Comparison of ENCODE assay signal across 4 cellular contexts in the genomic region with DNA sequence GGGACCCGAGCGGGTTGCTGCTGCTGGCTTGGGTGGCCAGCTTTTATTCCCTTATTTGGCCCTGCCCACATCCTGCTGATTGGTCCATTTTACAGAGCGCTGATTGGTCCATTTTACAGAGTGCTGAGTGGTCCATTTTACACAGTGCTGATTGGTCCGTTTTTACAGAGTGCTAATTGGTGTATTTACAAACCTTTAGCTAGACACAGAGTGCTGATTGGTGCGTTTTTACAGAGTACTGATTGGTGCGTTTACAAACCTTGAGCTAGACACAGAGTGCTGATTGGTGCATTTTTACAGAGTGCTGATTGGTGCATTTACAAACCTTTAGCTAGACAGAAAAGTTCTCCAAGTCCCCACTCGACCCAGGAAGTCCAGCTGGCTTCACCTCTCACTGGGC. TPM values are rescaled to one million over a fixed set of nuclear protein-coding genes. Genes with fewer than 3 reads are reported as not detected.
"Had no signal": no experiment of that assay in that cellular context is flagged by ENCODE, and none has a peak within 500 bp of the region (broad histone marks: within the 10 kb centered on the region; RNA-seq: fewer than 3 reads in every experiment).

No MANE protein-coding gene starts in this region.

RNA-seq across cellular contexts. Expression of gene TDRD12, which starts 19.4 kb away (rescaled TPM):
- total RNA-seq: left ventricle myocardium superior, lower lobe of right lung, mesenteric fat pad had no signal

RNA-seq across cellular contexts. Expression of gene RGS9BP, which starts 24.5 kb away (rescaled TPM):
- total RNA-seq: mesenteric fat pad had no signal
- polyA plus RNA-seq: endothelial cell of umbilical vein had no signal
